ENCODE assay signal across 1 cellular context in genomic region chr1:1063945-1064831, GRCh38.
TF ChIP-seq lines count a peak whose summit lies in the region.

No MANE protein-coding gene starts in this region.

TF ChIP-seq in HepG2, 621 proteins besides CTCF, POLR2A, EP300 and RAD21 (continues in another document):
- peak; percentile 43 for TF ChIP-seq FOXA3 (CRISPR knock-in tag; IDR thresholded peaks at IDR 0.05)
- TF ChIP-seq ZNF251 (CRISPR knock-in tag; IDR thresholded peaks at IDR 0.05), result no peak
- TF ChIP-seq ZNF318 (CRISPR knock-in tag; IDR thresholded peaks at IDR 0.05), result 0 out of 2 replicates have a peak, but pooled peaks have one; percentile 31
- no peak for TF ChIP-seq DNMT3B (CRISPR knock-in tag; conservative IDR thresholded peaks at IDR 0.05)
- TF ChIP-seq ZNF382 (CRISPR knock-in tag; IDR thresholded peaks at IDR 0.05; ENCODE audit: borderline replicate concordance), result no peak
- no peak for TF ChIP-seq ZNF841 (CRISPR knock-in tag; IDR thresholded peaks at IDR 0.05; ENCODE audit: borderline replicate concordance)
- TF ChIP-seq MIXL1 (CRISPR knock-in tag; IDR thresholded peaks at IDR 0.05), result no peak
- no peak for TF ChIP-seq NFE2L2 (IDR thresholded peaks at IDR 0.05; ENCODE audit: low read length)
- TF ChIP-seq SYNCRIP (IDR thresholded peaks at IDR 0.05; ENCODE audit: insufficient read depth, low read depth, low read length), result no peak
- TF ChIP-seq POLR2AphosphoS5 (IDR thresholded peaks at IDR 0.05; ENCODE audit: low read depth, low read length), result peak; percentile 45
- no peak for TF ChIP-seq CENPBD1 (CRISPR knock-in tag; IDR thresholded peaks at IDR 0.05; ENCODE audit: borderline replicate concordance, low read depth)
- peak; percentile 49; the same call in 1 of the 2 replicates for TF ChIP-seq NR2F2 (IDR thresholded peaks at IDR 0.05; ENCODE audit: borderline replicate concordance, low read depth)
- TF ChIP-seq IRF1 (CRISPR knock-in tag; IDR thresholded peaks at IDR 0.05; ENCODE audit: low read depth), result no peak
- TF ChIP-seq PLSCR1 (CRISPR knock-in tag; IDR thresholded peaks at IDR 0.05; ENCODE audit: borderline replicate concordance), result no peak
- no peak for TF ChIP-seq DBP (CRISPR knock-in tag; IDR thresholded peaks at IDR 0.05; ENCODE audit: not compliant biosample characterization)
- no peak for TF ChIP-seq ZNF878 (CRISPR knock-in tag; IDR thresholded peaks at IDR 0.05)
- TF ChIP-seq STAT6 (CRISPR knock-in tag; IDR thresholded peaks at IDR 0.05; ENCODE audit: borderline replicate concordance), result no peak
- no peak for TF ChIP-seq CHD2 (IDR thresholded peaks at IDR 0.05; ENCODE audit: low read depth, low read length)
- no peak for TF ChIP-seq ZKSCAN5 (CRISPR knock-in tag; IDR thresholded peaks at IDR 0.05)
- no peak for TF ChIP-seq KDM6A (CRISPR knock-in tag; IDR thresholded peaks at IDR 0.05; ENCODE audit: low read depth)
- TF ChIP-seq MATR3 (CRISPR knock-in tag; IDR thresholded peaks at IDR 0.05), result no peak
- peak; percentile 63 for TF ChIP-seq MAX (IDR thresholded peaks at IDR 0.05)
- no peak for TF ChIP-seq PRDM15 (CRISPR knock-in tag; IDR thresholded peaks at IDR 0.05)
- peak; percentile 74; the same call in 1 of the 2 replicates for TF ChIP-seq CEBPB (IDR thresholded peaks at IDR 0.05; ENCODE audit: borderline replicate concordance, low read depth, low read length)
- no peak for TF ChIP-seq IKZF5 (CRISPR knock-in tag; IDR thresholded peaks at IDR 0.05)
- TF ChIP-seq SSRP1 (CRISPR knock-in tag; IDR thresholded peaks at IDR 0.05), result no peak
- TF ChIP-seq CSRNP1 (CRISPR knock-in tag; IDR thresholded peaks at IDR 0.05), result peak; percentile 68; the same call in 1 of the 2 replicates
- no peak for TF ChIP-seq ZNF362 (CRISPR knock-in tag; IDR thresholded peaks at IDR 0.05; ENCODE audit: borderline replicate concordance)
- peak; percentile 55; the same call in 1 of the 2 replicates for TF ChIP-seq ESRRA (CRISPR knock-in tag; IDR thresholded peaks at IDR 0.05; ENCODE audit: low read depth)
- TF ChIP-seq ZNF576 (CRISPR knock-in tag; IDR thresholded peaks at IDR 0.05), result 0 out of 2 replicates have a peak, but pooled peaks have one; percentile 21
